27 cellular contexts compared by ENCODE assay signal in genomic region chr2:75162897-75163296, GRCh38. TPM values are rescaled to one million over a fixed set of nuclear protein-coding genes. Genes with fewer than 3 reads are reported as not detected.
DNase-seq lines count a peak whose midpoint lies in the region; ATAC-seq and FAIRE-seq lines count a peak whose summit lies in the region.
"Had no signal": no experiment of that assay in that cellular context is flagged by ENCODE, and none has a peak within 500 bp of the region (broad histone marks: within the 10 kb centered on the region; RNA-seq: fewer than 3 reads in every experiment).

No MANE protein-coding gene starts in this region.

- DNase-seq in DMS53 (lab: John Stamatoyannopoulos, UW) (peak; percentile 38), DMS53 treated with DMSO at 0.1 percent for 48 hours (lab: John Stamatoyannopoulos, UW; ENCODE audit: unreplicated experiment) (no peak), MV-4-11 (lab: John Stamatoyannopoulos, UW) (peak; percentile 84), NCI-H146 (lab: John Stamatoyannopoulos, UW) (no peak), GM19239 (ENCODE audit: insufficient read length, low spot score) (no peak)
- DNase-seq in naive thymus-derived CD4-positive, alpha-beta T cell, result no peak
- DNase-seq: 8988T; activated CD4-positive, alpha-beta T cell treated with anti-CD3 and anti-CD28 coated beads, Interleukin-2, amount 50 U/mL, for 48 hours; activated naive CD4-positive, alpha-beta T cell; amygdala; hippocampal formation; NCI-H1105 treated with DMSO at 0.1 percent for 48 hours; NCI-H524 treated with DMSO at 0.1 percent for 48 hours; stimulated activated CD4-positive, alpha-beta T cell treated with anti-CD3 and anti-CD28 coated beads, Interleukin-12 subunit alpha, Interleukin-12 subunit beta, amount 100 ng/mL, for 4 hours had no signal

- FAIRE-seq in GM19239 (lab: Jason Lieb, UNC), result no peak
- FAIRE-seq: endothelial cell of umbilical vein, urothelium cell line had no signal

- POLR2A ChIA-PET in naive thymus-derived CD4-positive, alpha-beta T cell (lab: Charles Lee), result no interaction called here

- H3K4me3 Mint-ChIP-seq in activated T-helper 17 cell treated with anti-CD3 and anti-CD28 coated beads, Interleukin-2, amount 50 U/mL, for 72 hours, result no peak overlapping the region
- H3K4me3 Mint-ChIP-seq in naive thymus-derived CD4-positive, alpha-beta T cell, result no peak overlapping the region
- H3K4me3 Mint-ChIP-seq: dendritic cell treated with granulocyte-macrophage colony-stimulating factor and Interleukin-4, amounts not matched to agents 40 ng/mL and 50 ng/mL, for 4 days; GM23338; T-helper 1 cell treated with Interleukin-12 subunit alpha and Interleukin-12 subunit beta and Interleukin-4 antibody, amounts not matched to agents 30 μg/mL and 1 μg/mL, for 36 hours had no signal

- H3K27me3 Mint-ChIP-seq in activated T-helper 17 cell treated with anti-CD3 and anti-CD28 coated beads, Interleukin-2, amount 50 U/mL, for 72 hours, result peaks cover 5% of the 10 kb centered on the region
- peaks cover 0 to 5% (median 0%) of the 10 kb centered on the region in 5 donors for H3K27me3 Mint-ChIP-seq in naive thymus-derived CD4-positive, alpha-beta T cell

- no peaks in the 10 kb centered on the region for H3K36me3 Mint-ChIP-seq in activated T-helper 17 cell treated with anti-CD3 and anti-CD28 coated beads, Interleukin-2, amount 50 U/mL, for 72 hours (ENCODE audit: low read depth)
- H3K36me3 Mint-ChIP-seq in naive thymus-derived CD4-positive, alpha-beta T cell, result no peaks in the 10 kb centered on the region

- no peak overlapping the region for H3K4me3 ChIP-seq in naive thymus-derived CD4-positive, alpha-beta T cell (ENCODE audit: low read length)
- H3K4me3 ChIP-seq: cardiac muscle cell, GM23338 had no signal

- H3K9me3 Mint-ChIP-seq in activated T-helper 17 cell treated with anti-CD3 and anti-CD28 coated beads, Interleukin-2, amount 50 U/mL, for 72 hours, result no peaks in the 10 kb centered on the region
- H3K9me3 Mint-ChIP-seq in naive thymus-derived CD4-positive, alpha-beta T cell, result no peaks in the 10 kb centered on the region
- H3K9me3 Mint-ChIP-seq: dendritic cell treated with granulocyte-macrophage colony-stimulating factor and Interleukin-4, amounts not matched to agents 40 ng/mL and 50 ng/mL, for 4 days; GM23338; T-helper 1 cell treated with Interleukin-12 subunit alpha and Interleukin-12 subunit beta and Interleukin-4 antibody, amounts not matched to agents 30 μg/mL and 1 μg/mL, for 36 hours had no signal

- H3K27ac Mint-ChIP-seq in activated T-helper 17 cell treated with anti-CD3 and anti-CD28 coated beads, Interleukin-2, amount 50 U/mL, for 72 hours, result no peak overlapping the region
- no peak overlapping the region for H3K27ac Mint-ChIP-seq in naive thymus-derived CD4-positive, alpha-beta T cell
- H3K27ac Mint-ChIP-seq: dendritic cell treated with granulocyte-macrophage colony-stimulating factor and Interleukin-4, amounts not matched to agents 40 ng/mL and 50 ng/mL, for 4 days; GM23338; T-helper 1 cell treated with Interleukin-12 subunit alpha and Interleukin-12 subunit beta and Interleukin-4 antibody, amounts not matched to agents 30 μg/mL and 1 μg/mL, for 36 hours had no signal

- CTCF ChIA-PET in naive thymus-derived CD4-positive, alpha-beta T cell (lab: Charles Lee), result interaction anchor here (0.7 kb wide), 1 partner anchor 69 kb away, joined by 3 read pairs; no protein-coding TSS in a partner anchor

- H3K36me3 ChIP-seq in naive thymus-derived CD4-positive, alpha-beta T cell (ENCODE audit: control insufficient read depth in 2 of 3, insufficient read depth in 3 of 3, low read length in 3 of 3), result no peaks in the 10 kb centered on the region
- H3K36me3 ChIP-seq: cardiac muscle cell, neutrophil had no signal

- ATAC-seq in activated T-helper 17 cell treated with anti-CD3 and anti-CD28 coated beads, Interleukin-2, amount 50 U/mL, for 72 hours (replicated peaks), result peak; percentile 60
- peak; percentile 46 for ATAC-seq in naive thymus-derived CD4-positive, alpha-beta T cell
- no peak for ATAC-seq in HG02623 (IDR thresholded peaks at IDR 0.05; ENCODE audit: unreplicated experiment)
- ATAC-seq: GM23338 had no signal

- H3K27me3 ChIP-seq in naive thymus-derived CD4-positive, alpha-beta T cell (ENCODE audit: control insufficient read depth in 2 of 2, insufficient read depth in 2 of 2, low read length in 2 of 2), result no peaks in the 10 kb centered on the region
- H3K27me3 ChIP-seq: cardiac muscle cell, neutrophil had no signal

- intact Hi-C loops in naive thymus-derived CD4-positive, alpha-beta T cell (cut with micrococcal nuclease), result no loop called here

- no peaks in the 10 kb centered on the region for H3K4me1 ChIP-seq in naive thymus-derived CD4-positive, alpha-beta T cell (ENCODE audit: control insufficient read depth in 2 of 2, insufficient read depth in 2 of 2, low read length in 2 of 2)

- no peaks in the 10 kb centered on the region for H3K9me3 ChIP-seq in naive thymus-derived CD4-positive, alpha-beta T cell (ENCODE audit: control insufficient read depth in 2 of 3, low read length in 3 of 3)
- H3K9me3 ChIP-seq: neutrophil had no signal

- no peaks in the 10 kb centered on the region for H3K4me1 Mint-ChIP-seq in activated T-helper 17 cell treated with anti-CD3 and anti-CD28 coated beads, Interleukin-2, amount 50 U/mL, for 72 hours
- H3K4me1 Mint-ChIP-seq in naive thymus-derived CD4-positive, alpha-beta T cell, result no peaks in the 10 kb centered on the region
- H3K4me1 Mint-ChIP-seq: GM23338 had no signal

- no peak overlapping the region for H3K27ac ChIP-seq in naive thymus-derived CD4-positive, alpha-beta T cell (ENCODE audit: low read depth, low read length)
- H3K27ac ChIP-seq: cardiac muscle cell, KMS-11, neutrophil had no signal

RNA-seq across cellular contexts. Expression of gene TACR1, which starts 36.4 kb away (rescaled TPM):
- not detected for total RNA-seq in activated T-helper 17 cell treated with anti-CD3 and anti-CD28 coated beads, Interleukin-2, amount 50 U/mL, for 72 hours
- total RNA-seq in naive thymus-derived CD4-positive, alpha-beta T cell, result under 1 TPM in 1 of 5 experiments, not detected in 4; 0.24 TPM
- not detected for polyA plus RNA-seq in naive thymus-derived CD4-positive, alpha-beta T cell
- total RNA-seq: cardiac muscle cell, endothelial cell of umbilical vein, fibroblast of villous mesenchyme, lung microvascular endothelial cell, SK-MEL-5 had no signal
- polyA plus RNA-seq: cardiac muscle cell, endothelial cell of umbilical vein had no signal

Comparison
In these comparisons a context has a peak if more than half of its experiments do, and no peak if none do; other contexts are left out.
1. DNase-seq: peak in DMS53 (single experiment) and MV-4-11 (single experiment); none in DMS53 treated with DMSO at 0.1 percent for 48 hours (single experiment), naive thymus-derived CD4-positive, alpha-beta T cell (0 of 9), NCI-H146 (single experiment) and GM19239 (single experiment).